In the genomic region with DNA sequence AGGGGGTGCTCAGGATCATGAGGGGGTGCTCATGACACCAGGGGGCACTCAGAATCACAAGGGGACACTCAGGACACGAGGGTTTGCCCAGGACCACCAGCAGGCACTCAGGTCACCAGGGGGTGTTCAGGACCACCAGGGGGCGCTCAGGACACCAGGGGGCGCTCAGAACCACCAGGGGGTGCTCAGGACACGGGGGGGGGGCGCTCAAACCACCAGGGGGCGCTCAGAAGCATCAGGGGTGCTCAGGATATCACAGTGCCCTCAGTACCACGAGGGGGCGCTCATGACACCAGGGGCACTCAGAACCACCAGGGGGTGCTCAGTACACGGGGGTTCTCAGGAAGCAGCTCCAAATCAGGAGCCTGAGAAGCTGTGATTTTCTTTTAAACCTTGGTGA, we compare ENCODE assay signal across 8 cellular contexts.
DNase-seq lines count a peak whose midpoint lies in the region; ATAC-seq, FAIRE-seq and TF ChIP-seq lines count a peak whose summit lies in the region.
"Not testable (repeated sequence)": the region's sequence is repeated elsewhere in the genome, so short reads cannot be mapped to it uniquely, and the experiment has no call there.

No MANE protein-coding gene starts in this region.

- TF ChIP-seq RAD21 in K562 (CRISPR knock-in tag; conservative IDR thresholded peaks at IDR 0.05 in 1 of 2, IDR thresholded peaks at IDR 0.05 in 1 of 2), result not testable (repeated sequence)

- H3K9ac ChIP-seq in MM.1S (ENCODE audit: low read length); SU-DHL-6 (ENCODE audit: low read length); K562 (ENCODE audit: insufficient read depth in 1 of 2, low read depth in 2 of 2, low read length in 2 of 2): not testable (repeated sequence)

- BruUV-seq in K562 (replicated peaks; lab: Mats Ljungman, UMichigan), result not testable (repeated sequence)

- H3K4me1 Mint-ChIP-seq in stimulated activated naive B cell treated with anti-CD40 and anti-IgM and Interleukin-4, amounts not matched to agents 10 μg/mL and 1 μg/mL and 100 μg/mL, for 72 hours, result not testable (repeated sequence)

- H3F3A ChIP-seq in MM.1S (ENCODE audit: insufficient read depth, low read length); SU-DHL-6 (ENCODE audit: insufficient read depth): not testable (repeated sequence)

- intact Hi-C loops in K562 (cut with micrococcal nuclease), result not testable (repeated sequence)

- H3K4me1 ChIP-seq in MM.1S (ENCODE audit: low read length); K562 (replicated peaks in 1 of 2; ENCODE audit: control insufficient read depth in 2 of 2, insufficient read depth in 2 of 2, low read length in 2 of 2): not testable (repeated sequence)

- DNase-seq in MM.1S, result peak; percentile 6
- peak; percentile 88 for DNase-seq in activated CD8-positive, alpha-beta memory T cell treated with anti-CD3 and anti-CD28 coated beads, Interleukin-2, amount 50 U/mL, for 48 hours
- DNase-seq in K562 (ENCODE audit: extremely low read depth in 1 of 4, low spot score in 3 of 4), result peak in 1 of 4 experiments; percentile 10
- peak; percentile 20 for DNase-seq in stimulated activated CD4-positive, alpha-beta T cell treated with anti-CD3 and anti-CD28 coated beads, Interleukin-12 subunit alpha, Interleukin-12 subunit beta, amount 100 ng/mL, for 4 hours
- not testable (repeated sequence) for DNase-seq in stimulated activated naive B cell treated with anti-CD40 and anti-IgM and Interleukin-4, amounts not matched to agents 10 μg/mL and 1 μg/mL and 100 μg/mL, for 72 hours

- CTCF ChIA-PET in K562 (lab: Yijun Ruan, JAX; ENCODE audit: low intra/inter-chr PET ratio), result not testable (repeated sequence)

- not testable (repeated sequence) for H3K36me3 ChIP-seq in MM.1S (replicated peaks; ENCODE audit: insufficient read depth, low read length); SU-DHL-6 (ENCODE audit: low read length); K562 (ENCODE audit: control insufficient read depth, insufficient read depth, low read length)

- not testable (repeated sequence) for FAIRE-seq in K562 (lab: Jason Lieb, UNC)

- H3K27me3 ChIP-seq in MM.1S (replicated peaks; ENCODE audit: insufficient read depth, low read length); SU-DHL-6 (ENCODE audit: low read length); K562 (ENCODE audit: control insufficient read depth in 2 of 2, insufficient read depth in 2 of 2, low read length in 2 of 2): not testable (repeated sequence)

- peak; percentile 9; the same call in 1 of the 2 replicates for TF ChIP-seq CTCF in C4-2B (conservative IDR thresholded peaks at IDR 0.05)
- TF ChIP-seq CTCF in GM12873 (IDR thresholded peaks at IDR 0.05; ENCODE audit: insufficient read depth, low read depth, low read length, missing control alignments), result peak; percentile 47
- TF ChIP-seq CTCF in MM.1S (IDR thresholded peaks at IDR 0.05; ENCODE audit: low read length), result peak; percentile 27; the same call in 1 of the 2 replicates
- TF ChIP-seq CTCF in SU-DHL-6 (IDR thresholded peaks at IDR 0.05; ENCODE audit: insufficient read depth, low read length, poor library complexity, severe bottlenecking), result peak; percentile 29
- peak; percentile 30 to 91 (median 47); a peak in 5 of 6 replicates for TF ChIP-seq CTCF in K562 (IDR thresholded peaks at IDR 0.05 in 2 of 3, conservative IDR thresholded peaks at IDR 0.05 in 1 of 3; ENCODE audit: insufficient read depth in 2 of 3, low read depth in 1 of 3, low read length in 3 of 3)

- not testable (repeated sequence) for H3K9me3 ChIP-seq in MM.1S (replicated peaks; ENCODE audit: insufficient read depth, low read length); SU-DHL-6 (ENCODE audit: insufficient read depth, low read length); K562 (replicated peaks; ENCODE audit: control insufficient read depth, insufficient read depth, low read depth, low read length)

- not testable (repeated sequence) for H3K4me3 ChIP-seq in MM.1S (ENCODE audit: low read length); SU-DHL-6 (ENCODE audit: insufficient read depth, low read length, poor library complexity, severe bottlenecking); K562

- WGBS in K562 (ENCODE audit: insufficient coverage, low coverage, missing lambda C conversion rate), result no CpG with 5 or more reads among the region's 9 CpGs

- H3K9me2 ChIP-seq in MM.1S (replicated peaks; ENCODE audit: insufficient read depth, low read length); SU-DHL-6 (replicated peaks; ENCODE audit: insufficient read depth, low read length): not testable (repeated sequence)

- not testable (repeated sequence) for H3K9me1 ChIP-seq in K562 (ENCODE audit: control insufficient read depth, insufficient read depth, low read length)

- H3K79me2 ChIP-seq in MM.1S (ENCODE audit: low read length); SU-DHL-6 (ENCODE audit: insufficient read depth, low read length); K562 (ENCODE audit: control insufficient read depth, insufficient read depth, low read length): not testable (repeated sequence)

- H4K20me1 ChIP-seq in MM.1S (ENCODE audit: insufficient read depth, low read length); SU-DHL-6 (ENCODE audit: low read depth, low read length); K562 (replicated peaks; ENCODE audit: control insufficient read depth, insufficient read depth, low read length): not testable (repeated sequence)

- peaks cover 9 to 19% of the 10 kb centered on the region in 2 donors for H3K27me3 Mint-ChIP-seq in stimulated activated naive B cell treated with anti-CD40 and anti-IgM and Interleukin-4, amounts not matched to agents 10 μg/mL and 1 μg/mL and 100 μg/mL, for 72 hours

- H3K4me3 Mint-ChIP-seq in stimulated activated naive B cell treated with anti-CD40 and anti-IgM and Interleukin-4, amounts not matched to agents 10 μg/mL and 1 μg/mL and 100 μg/mL, for 72 hours, result not testable (repeated sequence)

- not testable (repeated sequence) for H3K9me3 Mint-ChIP-seq in stimulated activated naive B cell treated with anti-CD40 and anti-IgM and Interleukin-4, amounts not matched to agents 10 μg/mL and 1 μg/mL and 100 μg/mL, for 72 hours

- not testable (repeated sequence) for H3K27ac ChIP-seq in C4-2B; MM.1S (ENCODE audit: low read length); SU-DHL-6 (ENCODE audit: low read depth, low read length); K562 (ENCODE audit: extremely low read depth, low read depth, low read length)

- in situ Hi-C loops in K562 (cut with MboI), result not testable (repeated sequence)

- not testable (repeated sequence) for ATAC-seq in K562
- peak; percentile 25 to 43 for ATAC-seq in stimulated activated naive B cell treated with anti-CD40 and anti-IgM and Interleukin-4, amounts not matched to agents 10 μg/mL and 1 μg/mL and 100 μg/mL, for 72 hours (replicated peaks)

- not testable (repeated sequence) for TF ChIP-seq EP300 in K562 (IDR thresholded peaks at IDR 0.05; ENCODE audit: low read length)

- H3K4me2 ChIP-seq in MM.1S (ENCODE audit: low read depth, low read length); SU-DHL-6 (ENCODE audit: low read depth, low read length, poor library complexity, severe bottlenecking); K562 (ENCODE audit: insufficient read depth, low read length): not testable (repeated sequence)

- H2AFZ ChIP-seq in MM.1S (ENCODE audit: low read length); SU-DHL-6 (ENCODE audit: low read depth, low read length, severe bottlenecking); K562 (ENCODE audit: low read depth, low read length): not testable (repeated sequence)

- POLR2A ChIA-PET in K562 (lab: Yijun Ruan, JAX), result not testable (repeated sequence)

- not testable (repeated sequence) for H3K27ac Mint-ChIP-seq in stimulated activated naive B cell treated with anti-CD40 and anti-IgM and Interleukin-4, amounts not matched to agents 10 μg/mL and 1 μg/mL and 100 μg/mL, for 72 hours

- H3K36me3 Mint-ChIP-seq in stimulated activated naive B cell treated with anti-CD40 and anti-IgM and Interleukin-4, amounts not matched to agents 10 μg/mL and 1 μg/mL and 100 μg/mL, for 72 hours, result not testable (repeated sequence)

- TF ChIP-seq POLR2A in K562 (conservative IDR thresholded peaks at IDR 0.05), result not testable (repeated sequence)
